In the genomic region with DNA sequence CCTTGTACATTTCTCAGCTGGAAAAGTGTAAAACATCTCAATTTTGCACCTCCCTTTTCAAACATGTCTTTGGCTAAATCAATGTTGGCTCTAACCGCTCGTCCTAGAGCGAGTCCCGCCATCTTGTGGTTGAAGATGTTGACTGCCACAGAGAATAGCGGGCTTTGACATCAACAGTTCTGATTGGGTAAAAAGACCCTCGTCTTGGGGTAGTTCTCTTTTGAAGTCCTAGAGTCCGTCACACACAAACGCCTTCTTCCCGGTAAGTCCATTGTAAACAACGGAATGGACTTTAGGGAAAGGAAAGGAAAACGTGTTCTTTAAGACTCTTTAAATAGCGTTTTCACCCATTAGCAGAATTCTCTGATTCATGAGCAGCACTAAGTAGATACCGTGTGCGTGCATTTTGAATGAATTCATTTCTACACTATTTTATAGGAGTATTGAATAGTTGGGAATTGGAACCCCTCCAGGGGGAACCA, we compare ENCODE assay signal across 8 cellular contexts. TPM values are rescaled to one million over a fixed set of nuclear protein-coding genes. Genes with fewer than 3 reads are reported as not detected.
DNase-seq lines count a peak whose midpoint lies in the region; ATAC-seq and TF ChIP-seq lines count a peak whose summit lies in the region.

No MANE protein-coding gene starts in this region.

- WGBS in urinary bladder: 1% methylated on average over 14 of the region's 14 CpGs

- H3K4me1 Mint-ChIP-seq in activated T-helper 17 cell treated with anti-CD3 and anti-CD28 coated beads, Interleukin-2, amount 50 U/mL, for 72 hours: peaks cover 19% of the 10 kb centered on the region
- H3K4me1 Mint-ChIP-seq in natural killer cell: peaks cover 24 to 28% of the 10 kb centered on the region in 2 donors

- peaks cover 3% of the 10 kb centered on the region for H3K4me1 ChIP-seq in urinary bladder (ENCODE audit: insufficient read depth)

- intact Hi-C loops in natural killer cell (cut with micrococcal nuclease): no loop called here

- H3K4me3 Mint-ChIP-seq in activated T-helper 17 cell treated with anti-CD3 and anti-CD28 coated beads, Interleukin-2, amount 50 U/mL, for 72 hours: peak overlapping the region; percentile 97
- H3K4me3 Mint-ChIP-seq in natural killer cell: peak overlapping the region; percentile 94

- H3K9me3 Mint-ChIP-seq in activated T-helper 17 cell treated with anti-CD3 and anti-CD28 coated beads, Interleukin-2, amount 50 U/mL, for 72 hours: no peaks in the 10 kb centered on the region
- H3K9me3 Mint-ChIP-seq in natural killer cell: no peaks in the 10 kb centered on the region

- peaks cover 40% of the 10 kb centered on the region for H3K36me3 Mint-ChIP-seq in activated T-helper 17 cell treated with anti-CD3 and anti-CD28 coated beads, Interleukin-2, amount 50 U/mL, for 72 hours (ENCODE audit: low read depth)
- peaks cover 5% of the 10 kb centered on the region for H3K36me3 Mint-ChIP-seq in natural killer cell

- peak overlapping the region; percentile 99 for H3K27ac Mint-ChIP-seq in activated T-helper 17 cell treated with anti-CD3 and anti-CD28 coated beads, Interleukin-2, amount 50 U/mL, for 72 hours
- H3K27ac Mint-ChIP-seq in natural killer cell: peak overlapping the region; percentile 73 to 85

- H3K4me3 ChIP-seq in fibroblast of the aortic adventitia (ENCODE audit: low read depth, low read length) (peak overlapping the region; percentile 78), urinary bladder (ENCODE audit: low read depth, low read length) (peak overlapping the region; percentile 74)

- H3K27ac ChIP-seq in C4-2B (peak overlapping the region; percentile 75; the same call in 1 of the 2 replicates), urinary bladder (ENCODE audit: low read depth) (no peak overlapping the region)

- H3K27me3 Mint-ChIP-seq in activated T-helper 17 cell treated with anti-CD3 and anti-CD28 coated beads, Interleukin-2, amount 50 U/mL, for 72 hours: peaks cover 24% of the 10 kb centered on the region
- H3K27me3 Mint-ChIP-seq in natural killer cell (ENCODE audit: low read depth in 2 of 2): peaks cover 25 to 44% of the 10 kb centered on the region in 2 donors

- DNase-seq in NCI-H82 (lab: John Stamatoyannopoulos, UW) (peak; percentile 79), fibroblast of the aortic adventitia (ENCODE audit: low read depth) (peak; percentile 75), natural killer cell (no peak)

- ATAC-seq in GM19043 (IDR thresholded peaks at IDR 0.05; ENCODE audit: low read depth, unreplicated experiment): peak; percentile 42
- peak; percentile 50 for ATAC-seq in HG03280 (IDR thresholded peaks at IDR 0.05; ENCODE audit: unreplicated experiment)
- peak; percentile 54 for ATAC-seq in activated T-helper 17 cell treated with anti-CD3 and anti-CD28 coated beads, Interleukin-2, amount 50 U/mL, for 72 hours (replicated peaks)
- peak; percentile 33 to 60 (median 44) for ATAC-seq in natural killer cell

- TF ChIP-seq CTCF in C4-2B (conservative IDR thresholded peaks at IDR 0.05) (peak; percentile 59), fibroblast of the aortic adventitia (IDR thresholded peaks at IDR 0.05; ENCODE audit: insufficient read depth, low read length) (peak; percentile 62), natural killer cell (IDR thresholded peaks at IDR 0.05) (no peak)

- H3K36me3 ChIP-seq in urinary bladder (ENCODE audit: insufficient read depth): no peaks in the 10 kb centered on the region

RNA-seq across cellular contexts. Expression of a gene that starts 0.5 kb away (rescaled TPM):
- 100 to 1,000 TPM; 161 to 173 TPM for total RNA-seq in activated T-helper 17 cell treated with anti-CD3 and anti-CD28 coated beads, Interleukin-2, amount 50 U/mL, for 72 hours
- total RNA-seq in fibroblast of the aortic adventitia (ENCODE audit: low replicate concordance): 19.3 and 61.4 TPM in 2 replicates
- total RNA-seq in natural killer cell: 10 to 100 TPM; 22.6 to 32.5 (median 24.2) TPM
- 70.9 TPM for total RNA-seq in urinary bladder
- polyA plus RNA-seq in urinary bladder: 27.7 TPM

RNA-seq across cellular contexts. Expression of a gene that starts 13.5 kb away (rescaled TPM):
- total RNA-seq in activated T-helper 17 cell treated with anti-CD3 and anti-CD28 coated beads, Interleukin-2, amount 50 U/mL, for 72 hours: under 1 TPM; 0.16 to 0.28 TPM
- 0.25 and 4.6 TPM in 2 replicates for total RNA-seq in fibroblast of the aortic adventitia (ENCODE audit: low replicate concordance)
- under 1 TPM in 2 of 3 donors, not detected in 1; 0.11 to 0.20 TPM for total RNA-seq in natural killer cell
- total RNA-seq in urinary bladder: 2.2 TPM
- polyA plus RNA-seq in urinary bladder: 2.1 TPM

RNA-seq across cellular contexts. Expression of a gene that starts 49.6 kb away (rescaled TPM):
- total RNA-seq in activated T-helper 17 cell treated with anti-CD3 and anti-CD28 coated beads, Interleukin-2, amount 50 U/mL, for 72 hours: not detected
- total RNA-seq in fibroblast of the aortic adventitia (ENCODE audit: low replicate concordance): 1.4 and 4.9 TPM in 2 replicates
- not detected for total RNA-seq in natural killer cell
- total RNA-seq in urinary bladder: 6.8 TPM
- polyA plus RNA-seq in urinary bladder: 0.04 TPM
